Comparison of ENCODE assay signal across 8 cellular contexts in the genomic region with DNA sequence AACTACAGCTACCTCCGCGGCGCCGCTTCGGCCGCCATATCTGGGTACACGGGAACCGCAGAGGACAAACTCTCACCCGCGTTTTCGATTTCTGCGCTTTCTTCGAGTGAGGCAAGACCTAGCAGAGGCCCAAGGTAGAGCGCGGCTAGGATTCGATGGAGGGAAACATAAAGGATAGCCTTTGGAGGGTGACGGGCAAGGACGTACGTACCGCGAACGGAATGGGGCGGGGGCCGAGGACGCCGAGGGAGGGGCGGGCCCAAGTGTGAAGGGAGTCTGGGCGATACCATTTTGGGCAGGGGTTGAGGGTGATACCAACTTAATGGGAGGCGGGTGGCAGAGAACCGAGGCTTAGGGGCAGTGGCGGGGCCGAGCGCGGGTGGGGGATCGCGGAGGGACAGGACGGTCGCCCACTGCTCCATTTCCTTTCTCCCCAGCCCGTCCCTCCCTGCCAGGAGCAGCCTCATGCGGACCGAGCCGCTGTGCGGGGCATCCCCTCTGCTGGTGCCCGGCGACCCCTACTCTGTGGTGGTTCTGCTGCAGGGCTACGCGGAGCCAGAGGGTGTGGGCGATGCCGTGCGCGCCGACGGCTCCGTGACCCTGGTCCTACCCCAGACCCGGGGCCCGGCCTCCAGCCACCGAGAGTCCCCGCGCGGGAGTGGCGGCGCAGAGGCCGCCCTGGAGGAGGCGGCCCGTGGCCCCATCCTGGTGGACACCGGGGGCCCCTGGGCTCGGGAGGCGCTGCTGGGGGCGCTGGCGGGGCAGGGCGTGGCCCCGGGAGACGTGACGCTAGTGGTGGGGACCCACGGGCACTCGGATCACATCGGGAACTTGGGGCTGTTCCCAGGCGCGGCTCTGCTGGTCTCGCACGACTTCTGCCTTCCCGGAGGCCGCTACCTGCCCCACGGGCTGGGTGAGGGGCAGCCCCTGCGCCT. TPM values are rescaled to one million over a fixed set of nuclear protein-coding genes. Genes with fewer than 3 reads are reported as not detected.
DNase-seq lines count a peak whose midpoint lies in the region; ATAC-seq and TF ChIP-seq lines count a peak whose summit lies in the region.

A gene with protein sequence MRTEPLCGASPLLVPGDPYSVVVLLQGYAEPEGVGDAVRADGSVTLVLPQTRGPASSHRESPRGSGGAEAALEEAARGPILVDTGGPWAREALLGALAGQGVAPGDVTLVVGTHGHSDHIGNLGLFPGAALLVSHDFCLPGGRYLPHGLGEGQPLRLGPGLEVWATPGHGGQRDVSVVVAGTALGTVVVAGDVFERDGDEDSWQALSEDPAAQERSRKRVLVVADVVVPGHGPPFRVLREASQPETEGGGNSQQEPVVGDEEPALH (plus strand): TSS at position 37 of the 935 bp plus-strand sequence. CDS start 429 bp downstream, at position 466.

- ATAC-seq in GM18873 (IDR thresholded peaks at IDR 0.05; ENCODE audit: low FRiP score, unreplicated experiment) (peak; percentile 63), HG03159 (IDR thresholded peaks at IDR 0.05; ENCODE audit: unreplicated experiment) (peak; percentile 69)

- H3K4me1 ChIP-seq in spleen, result peaks cover 25 to 76% (median 53%) of the 10 kb centered on the region in 6 donors

- no peaks in the 10 kb centered on the region for H3K27me3 ChIP-seq in spleen (replicated peaks in 1 of 7)

- H3K27ac ChIP-seq in caudate nucleus (ENCODE audit: low read depth, low read length) (peak within 1 kb of the TSS; percentile 99), spleen (peak within 1 kb of the TSS; percentile 91 to 99 (median 96))

- peak in 1 of 11 experiments; percentile 5 for TF ChIP-seq CTCF in spleen (IDR thresholded peaks at IDR 0.05 in 8 of 11, conservative IDR thresholded peaks at IDR 0.05 in 3 of 11)

- intact Hi-C loops in spleen (cut with DNase I; ENCODE audit: low total_unique reads), result loop anchor here (5.0 kb wide), 1 partner anchor 45 kb away; the partner anchor contains the start of gene ZNF3

- H3K9me3 ChIP-seq in spleen, result no peaks in the 10 kb centered on the region

- peaks cover 0 to 28% (median 0%) of the 10 kb centered on the region in 6 donors for H3K36me3 ChIP-seq in spleen

- peak within 1 kb of the TSS; percentile 64 to 89 (median 83) for H3K4me3 ChIP-seq in spleen

- in situ Hi-C loops in ACHN (cut with HindIII; ENCODE audit: low pct_ligation_motif_present, low pct_unique_long_range_greater_than_20kb, low sequenced_read_pairs), result no loop called here

- 0 to 1% (median 0%) methylated on average over 34 to 85 of the region's 85 CpGs for WGBS in spleen, 5 donors

- TF ChIP-seq POLR2A in spleen (IDR thresholded peaks at IDR 0.05), result peak in 1 of 3 donors; percentile 45

- DNase-seq in ACHN (peak; percentile 95), NCI-H345 (lab: John Stamatoyannopoulos, UW) (peak; percentile 89), caudate nucleus (lab: John Stamatoyannopoulos, UW) (peak; percentile 24 to 95 (median 86)), iris pigment epithelial cell (ENCODE audit: low read depth) (peak; percentile 92), spleen (peak; percentile 96)
- DNase-seq in activated CD4-positive, CD25-positive, alpha-beta regulatory T cell (lab: John Stamatoyannopoulos, UW), result peak; percentile 74 to 86 (median 81)

RNA-seq across cellular contexts. Expression of the gene that starts here (rescaled TPM):
- total RNA-seq in spleen, result 1 to 10 TPM; 1.7 to 4.4 (median 2.0) TPM
- 1 to 10 TPM; 1.8 to 2.7 (median 2.4) TPM for polyA plus RNA-seq in spleen

Comparison
In these comparisons a context has a peak if more than half of its experiments do, and no peak if none do; other contexts are left out.
1. Peak in every context shown above with its lines: DNase-seq, ATAC-seq, H3K4me3 ChIP-seq and H3K27ac ChIP-seq.